25 cellular contexts compared by ENCODE assay signal in the genomic region with DNA sequence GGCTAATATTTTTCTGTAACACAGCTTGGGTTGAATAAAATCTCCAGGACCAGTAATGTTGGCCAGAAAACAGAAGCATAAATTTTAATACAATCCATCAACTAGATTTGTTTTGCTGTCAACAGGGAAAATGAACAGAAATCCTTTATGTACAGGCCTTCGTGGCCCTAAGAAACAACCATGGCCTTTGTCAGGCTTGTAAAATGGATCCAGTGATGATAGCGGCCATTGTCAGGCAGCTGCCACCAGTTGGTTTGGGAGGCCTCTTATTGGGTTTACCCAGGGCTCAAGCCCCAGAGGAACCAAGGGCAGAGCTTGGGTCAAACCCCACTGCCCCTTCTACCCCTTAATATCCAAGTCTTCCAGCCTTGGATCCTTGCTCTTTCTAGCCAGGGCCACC. TPM values are rescaled to one million over a fixed set of nuclear protein-coding genes. Genes with fewer than 3 reads are reported as not detected.
DNase-seq lines count a peak whose midpoint lies in the region; ATAC-seq lines count a peak whose summit lies in the region.
"Had no signal": no experiment of that assay in that cellular context is flagged by ENCODE, and none has a peak within 500 bp of the region (broad histone marks: within the 10 kb centered on the region; RNA-seq: fewer than 3 reads in every experiment).

No MANE protein-coding gene starts in this region.

- intact Hi-C loops in right cardiac atrium (cut with DNase I): no loop called here

- DNase-seq in globus pallidus (ENCODE audit: low spot score) (peak; percentile 44), midbrain (lab: John Stamatoyannopoulos, UW) (peak; percentile 31), superior temporal gyrus (ENCODE audit: extremely low spot score) (peak; percentile 34), OCI-M1 (lab: John Stamatoyannopoulos, UW) (no peak), right cardiac atrium (no peak)
- no peak for DNase-seq in stimulated activated naive CD4-positive, alpha-beta T cell (lab: John Stamatoyannopoulos, UW)
- DNase-seq: 8988T; ACHN; AML-193; BE2C; Calu3; CD4-positive, alpha-beta memory T cell; COR-L47; DMS53; DND-41; GDM1; GM23248; H7; HCEC 1CT had no signal

- no peak for ATAC-seq in right cardiac atrium
- no peak for ATAC-seq in HG03039 (IDR thresholded peaks at IDR 0.05; ENCODE audit: unreplicated experiment)
- ATAC-seq: A549, GM12878 had no signal

- WGBS in right cardiac atrium: 89% methylated on average over 2 of the region's 2 CpGs

- no peaks in the 10 kb centered on the region for H3K27me3 ChIP-seq in right cardiac atrium (ENCODE audit: control insufficient read depth, insufficient read depth)
- H3K27me3 ChIP-seq: BE2C; BLaER1 treated with 17β-estradiol and CSF1 and Interleukin-3, amounts not matched to agents 10 nM and 100 nM had no signal

- no peaks in the 10 kb centered on the region for H3K9me3 ChIP-seq in right cardiac atrium (ENCODE audit: control insufficient read depth, low read length)
- H3K9me3 ChIP-seq: A549, BE2C had no signal

- H3K27ac ChIP-seq in angular gyrus (ENCODE audit: low read depth, low read length): peak overlapping the region; percentile 46
- no peak overlapping the region for H3K27ac ChIP-seq in right cardiac atrium (ENCODE audit: low read length)
- H3K27ac ChIP-seq: A549; BLaER1 treated with 17β-estradiol and CSF1 and Interleukin-3, amounts not matched to agents 10 nM and 100 nM; GM23248 had no signal

- no peak overlapping the region for H3K4me3 ChIP-seq in right cardiac atrium (ENCODE audit: low read length)
- H3K4me3 ChIP-seq: A549; BLaER1 treated with 17β-estradiol and CSF1 and Interleukin-3, amounts not matched to agents 10 nM and 100 nM; GM12878; GM23248 had no signal

- no peaks in the 10 kb centered on the region for H3K4me1 ChIP-seq in right cardiac atrium (ENCODE audit: control insufficient read depth, insufficient read depth, low read length)
- H3K4me1 ChIP-seq: BE2C had no signal

RNA-seq across cellular contexts. Expression of a gene that starts 5.6 kb away (rescaled TPM):
- total RNA-seq in right cardiac atrium: 100 to 1,000 TPM in 2 of 4 donors, 10 to 100 TPM in 2; 75.8 to 114 (median 97.0) TPM
- 62.7 TPM for polyA plus RNA-seq in right cardiac atrium

RNA-seq across cellular contexts. Expression of a gene that starts 26.1 kb away (rescaled TPM):
- total RNA-seq in right cardiac atrium: under 1 TPM in 1 of 4 donors, not detected in 3; 0.06 TPM
- polyA plus RNA-seq in right cardiac atrium: not detected
- total RNA-seq: Calu3; CD4-positive, alpha-beta memory T cell; GM23248; H1; H7 had no signal
- polyA plus RNA-seq: A549; CD4-positive, alpha-beta memory T cell; GM23248 had no signal

RNA-seq across cellular contexts. Expression of a gene that starts 57.9 kb away (rescaled TPM):
- under 1 TPM in 3 of 4 donors, not detected in 1; 0.33 to 0.53 (median 0.46) TPM for total RNA-seq in right cardiac atrium
- 0.18 TPM for polyA plus RNA-seq in right cardiac atrium
- total RNA-seq: Calu3, GM12878, GM23248, H1, H7 had no signal
- polyA plus RNA-seq: A549, GM23248, H1 had no signal

Comparison
In these comparisons a context has a peak if more than half of its experiments do, and no peak if none do; other contexts are left out.
1. DNase-seq: peak in globus pallidus (single experiment), midbrain (single experiment) and superior temporal gyrus (single experiment); none in OCI-M1 (single experiment), right cardiac atrium (0 of 3) and stimulated activated naive CD4-positive, alpha-beta T cell (0 of 6).